In the genomic region with DNA sequence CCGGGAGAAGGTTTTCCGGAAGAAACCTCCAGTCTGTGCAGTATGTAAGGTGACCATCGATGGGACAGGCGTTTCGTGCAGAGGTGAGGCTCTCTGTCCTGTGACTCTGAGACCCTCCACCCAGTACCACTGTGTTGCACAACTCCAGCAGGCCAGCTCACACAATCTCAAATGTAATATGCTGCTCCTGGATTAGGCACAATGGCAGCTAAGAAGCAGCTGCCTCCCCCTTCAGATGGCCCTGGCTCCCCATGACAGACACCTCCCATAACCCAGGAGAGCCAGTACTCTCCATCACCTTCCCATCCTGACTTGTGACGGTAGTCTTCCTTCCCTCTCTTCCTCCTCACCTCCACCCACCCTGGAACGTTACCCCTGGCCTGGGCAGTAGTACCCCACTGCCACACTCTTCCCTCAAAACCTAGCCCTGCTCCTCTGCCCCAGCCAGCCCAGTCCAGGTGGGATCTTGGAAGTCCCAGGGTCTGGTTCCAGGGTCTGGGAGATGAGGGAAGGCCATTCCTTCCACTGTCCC, we compare ENCODE assay signal across 10 cellular contexts. TPM values are rescaled to one million over a fixed set of nuclear protein-coding genes. Genes with fewer than 3 reads are reported as not detected.
DNase-seq lines count a peak whose midpoint lies in the region; ATAC-seq and TF ChIP-seq lines count a peak whose summit lies in the region.
"Had no signal": no experiment of that assay in that cellular context is flagged by ENCODE, and none has a peak within 500 bp of the region (broad histone marks: within the 10 kb centered on the region; RNA-seq: fewer than 3 reads in every experiment).

No MANE protein-coding gene starts in this region.

- no TSS peak for BruUV-seq in OCI-LY7 (replicated peaks; lab: Mats Ljungman, UMichigan)

- POLR2A ChIA-PET in OCI-LY7 (lab: Charles Lee): no interaction called here

- H3K14ac ChIP-seq in trophoblast cell (ENCODE audit: low read length): no peak overlapping the region

- H2BK12ac ChIP-seq in trophoblast cell (ENCODE audit: low read length): peak overlapping the region; percentile 16

- no peak overlapping the region for H3K4ac ChIP-seq in trophoblast cell (ENCODE audit: low read depth, low read length)

- H3K23ac ChIP-seq in trophoblast cell (ENCODE audit: low read length): no peak overlapping the region

- no peak for ATAC-seq in left colon
- ATAC-seq: stimulated activated naive CD8-positive, alpha-beta T cell treated with anti-CD3 and anti-CD28 coated beads, Interleukin-15, amount 100 ng/mL, for 72 hours had no signal

- peak overlapping the region; percentile 92 for H3K4me3 ChIP-seq in ACC112 (ENCODE audit: low read depth, low read length)
- peak overlapping the region; percentile 80 for H3K4me3 ChIP-seq in WI38 (ENCODE audit: low read depth, low read length)
- H3K4me3 ChIP-seq in fibroblast of villous mesenchyme (ENCODE audit: low read depth, low read length): peak overlapping the region; percentile 89
- no peak overlapping the region for H3K4me3 ChIP-seq in trophoblast cell (ENCODE audit: low read depth, low read length)
- H3K4me3 ChIP-seq in OCI-LY7 (ENCODE audit: low read depth, low read length, poor library complexity, severe bottlenecking): no peak overlapping the region

- TF ChIP-seq CTCF in WI38 (IDR thresholded peaks at IDR 0.05; ENCODE audit: low read depth, low read length) (no peak), fibroblast of villous mesenchyme (IDR thresholded peaks at IDR 0.05; ENCODE audit: insufficient read depth, low read depth, low read length) (no peak), OCI-LY7 (conservative IDR thresholded peaks at IDR 0.05; ENCODE audit: low read length) (no peak)

- no peak overlapping the region for H2BK120ac ChIP-seq in trophoblast cell (ENCODE audit: insufficient read depth, low read length, poor library complexity)

- H4K8ac ChIP-seq in trophoblast cell (ENCODE audit: low read depth, low read length): no peak overlapping the region

- H3K9me3 ChIP-seq in trophoblast cell (ENCODE audit: insufficient read depth, low read depth, low read length) (no peaks in the 10 kb centered on the region), OCI-LY7 (ENCODE audit: low read length) (no peaks in the 10 kb centered on the region)

- DNase-seq in fibroblast of villous mesenchyme (ENCODE audit: low read depth) (no peak), trophoblast cell (no peak), left colon (no peak), NCI-H2107 (lab: John Stamatoyannopoulos, UW) (no peak), NCI-H1417 (lab: John Stamatoyannopoulos, UW) (no peak), OCI-LY7 (ENCODE audit: low spot score) (no peak)
- DNase-seq: NCI-H524 treated with DMSO at 0.1 percent for 48 hours; stimulated activated naive CD8-positive, alpha-beta T cell treated with anti-CD3 and anti-CD28 coated beads, Interleukin-15, amount 100 ng/mL, for 72 hours had no signal

- WGBS in trophoblast cell (ENCODE audit: extremely low coverage, insufficient coverage, insufficient read length): no CpG with 5 or more reads among the region's 7 CpGs

- peak overlapping the region; percentile 32 for H2AK5ac ChIP-seq in trophoblast cell (ENCODE audit: low read length)

- H3K27me3 ChIP-seq in ACC112 (ENCODE audit: insufficient read depth, low read length) (no peaks in the 10 kb centered on the region), trophoblast cell (ENCODE audit: insufficient read depth, low read length) (no peaks in the 10 kb centered on the region)

- H3K4me2 ChIP-seq in trophoblast cell (ENCODE audit: low read length): no peak overlapping the region
- no peak overlapping the region for H3K4me2 ChIP-seq in OCI-LY7 (ENCODE audit: low read length)

- H3K36me3 ChIP-seq in ACC112 (ENCODE audit: insufficient read depth, low read length) (peaks cover 28% of the 10 kb centered on the region), trophoblast cell (ENCODE audit: control insufficient read depth in 1 of 2, insufficient read depth in 2 of 2, low read length in 2 of 2) (no peaks in the 10 kb centered on the region), OCI-LY7 (ENCODE audit: insufficient read depth, low read length) (no peaks in the 10 kb centered on the region)

- no peaks in the 10 kb centered on the region for H3K9me2 ChIP-seq in OCI-LY7 (ENCODE audit: insufficient read depth, low read length)

- H2BK5ac ChIP-seq in trophoblast cell (ENCODE audit: low read depth, low read length, poor library complexity): no peak overlapping the region

- H3K27ac ChIP-seq in ACC112 (ENCODE audit: low read depth, low read length): peak overlapping the region; percentile 85
- no peak overlapping the region for H3K27ac ChIP-seq in trophoblast cell (ENCODE audit: low read depth, low read length)
- H3K27ac ChIP-seq in OCI-LY7 (ENCODE audit: low read depth, low read length, poor library complexity, severe bottlenecking): no peak overlapping the region

- H4K20me1 ChIP-seq in OCI-LY7 (ENCODE audit: insufficient read depth, low read length): no peaks in the 10 kb centered on the region

- H4K91ac ChIP-seq in trophoblast cell (ENCODE audit: low read depth, low read length): peak overlapping the region; percentile 3

- intact Hi-C loops in left colon (cut with DNase I, micrococcal nuclease) (no loop called here), OCI-LY7 (cut with micrococcal nuclease; ENCODE audit: unreplicated experiment) (no loop called here)

- CTCF ChIA-PET in OCI-LY7 (lab: Charles Lee; ENCODE audit: unreplicated experiment): no interaction called here

- H3K79me2 ChIP-seq in ACC112 (ENCODE audit: control insufficient read depth, insufficient read depth, low read length, unreplicated experiment): peaks cover 34% of the 10 kb centered on the region
- no peaks in the 10 kb centered on the region for H3K79me2 ChIP-seq in trophoblast cell (ENCODE audit: control insufficient read depth, insufficient read depth, low read length, poor library complexity)
- no peaks in the 10 kb centered on the region for H3K79me2 ChIP-seq in OCI-LY7 (ENCODE audit: insufficient read depth, low read depth, low read length)

- no peak overlapping the region for H3K9ac ChIP-seq in trophoblast cell (ENCODE audit: low read length)

- H4K12ac ChIP-seq in trophoblast cell (ENCODE audit: low read depth, low read length): no peak overlapping the region

- H3K4me1 ChIP-seq in ACC112 (ENCODE audit: control insufficient read depth, insufficient read depth, low read length, unreplicated experiment) (peaks cover 57% of the 10 kb centered on the region), trophoblast cell (ENCODE audit: control insufficient read depth in 1 of 2, insufficient read depth in 2 of 2, low read length in 2 of 2) (peaks cover 48 to 54% of the 10 kb centered on the region in 2 experiments), OCI-LY7 (ENCODE audit: insufficient read depth, low read length, poor library complexity, severe bottlenecking) (peaks cover 17% of the 10 kb centered on the region)

- H2AFZ ChIP-seq in ACC112 (ENCODE audit: low read length, unreplicated experiment): no peak overlapping the region
- H2AFZ ChIP-seq in trophoblast cell (ENCODE audit: insufficient read depth, low read length, poor library complexity): no peak overlapping the region
- no peak overlapping the region for H2AFZ ChIP-seq in OCI-LY7 (ENCODE audit: low read length)

- H3K79me1 ChIP-seq in trophoblast cell (ENCODE audit: low read length): peaks cover 14% of the 10 kb centered on the region

- peak overlapping the region; percentile 16 for H3K18ac ChIP-seq in trophoblast cell (ENCODE audit: low read length)

RNA-seq across cellular contexts. Expression of gene TNS2, which starts 2.1 kb away (rescaled TPM):
- total RNA-seq in fibroblast of villous mesenchyme (36.7 and 46.1 TPM in 2 replicates), left colon (10 to 100 TPM; 31.4 to 35.6 TPM), OCI-LY7 (2022) (1.3 and 1.6 TPM in 2 replicates)
- 2.8 and 5.7 TPM in 2 replicates for polyA plus RNA-seq in trophoblast cell (2013)
- total RNA-seq in OCI-LY7 (2014; rRNA removed; shearing (Covaris generic)): 0.25 TPM in 1 of 2 replicates, not detected in the other

RNA-seq across cellular contexts. Expression of gene SPRYD3, which starts 27.2 kb away (rescaled TPM):
- total RNA-seq in fibroblast of villous mesenchyme: 17.4 and 19.4 TPM in 2 replicates
- 7.1 and 7.5 TPM in 2 replicates for polyA plus RNA-seq in trophoblast cell (2013)
- total RNA-seq in left colon: 10 to 100 TPM; 30.7 to 34.9 TPM
- 7.3 and 10.9 TPM in 2 replicates for total RNA-seq in OCI-LY7 (2014; rRNA removed; shearing (Covaris generic))
- total RNA-seq in OCI-LY7 (2022): 17.2 and 20.5 TPM in 2 replicates

RNA-seq across cellular contexts. Expression of gene IGFBP6, which starts 45.5 kb away (rescaled TPM):
- total RNA-seq in fibroblast of villous mesenchyme: 277 and 396 TPM in 2 replicates
- 0.07 and 0.12 TPM in 2 replicates for polyA plus RNA-seq in trophoblast cell (2013)
- total RNA-seq in left colon: 10 to 100 TPM; 16.9 to 24.5 TPM
- not detected in 2 replicates for total RNA-seq in OCI-LY7 (2014; rRNA removed; shearing (Covaris generic))
- 1.2 and 2.9 TPM in 2 replicates for total RNA-seq in OCI-LY7 (2022)

RNA-seq across cellular contexts. Expression of gene EIF4B, which starts 45.7 kb away (rescaled TPM):
- total RNA-seq in fibroblast of villous mesenchyme: 838 and 849 TPM in 2 replicates
- 342 and 356 TPM in 2 replicates for polyA plus RNA-seq in trophoblast cell (2013)
- 100 to 1,000 TPM; 355 to 389 TPM for total RNA-seq in left colon
- 645 and 872 TPM in 2 replicates for total RNA-seq in OCI-LY7 (2014; rRNA removed; shearing (Covaris generic))
- 745 and 898 TPM in 2 replicates for total RNA-seq in OCI-LY7 (2022)

RNA-seq across cellular contexts. Expression of gene SOAT2, which starts 51.3 kb away (rescaled TPM):
- total RNA-seq in fibroblast of villous mesenchyme (not detected in 2 replicates), left colon (not detected), OCI-LY7 (2022) (1.2 and 1.8 TPM in 2 replicates)
- not detected in 2 replicates for polyA plus RNA-seq in trophoblast cell (2013)
- total RNA-seq in OCI-LY7 (2014; rRNA removed; shearing (Covaris generic)): 0.06 and 0.08 TPM in 2 replicates

Comparison
In these comparisons a context has a peak if more than half of its experiments do, and no peak if none do; other contexts are left out.
1. H3K4me3 ChIP-seq: peak in ACC112 (single experiment), WI38 (single experiment) and fibroblast of villous mesenchyme (single experiment); none in trophoblast cell (single experiment) and OCI-LY7 (single experiment).
2. RNA of gene TNS2, which starts 2.1 kb away (total RNA-seq): 36.7 to 46.1 TPM in fibroblast of villous mesenchyme and 31.4 to 35.6 TPM in left colon; 0.25 to 1.6 TPM in OCI-LY7; every median in the first group is over 10 times any median in the second.
3. RNA of gene IGFBP6, which starts 45.5 kb away (total RNA-seq): 277 to 396 TPM in fibroblast of villous mesenchyme; 16.9 to 24.5 TPM in left colon and 1.2 to 2.9 TPM in OCI-LY7; every median in the first group is over 10 times any median in the second.